ENCODE assay signal across 25 cellular contexts in genomic region chr2:214782671-214783070, GRCh38. TPM values are rescaled to one million over a fixed set of nuclear protein-coding genes. Genes with fewer than 3 reads are reported as not detected.
A peak's percentile ranks its signal among the peaks of the same experiment; 100 is the strongest.
DNase-seq lines count a peak whose midpoint lies in the region; ATAC-seq, FAIRE-seq and TF ChIP-seq lines count a peak whose summit lies in the region.
"Had no signal": no experiment of that assay in that cellular context is flagged by ENCODE, and none has a peak within 500 bp of the region (broad histone marks: within the 10 kb centered on the region; RNA-seq: fewer than 3 reads in every experiment).

No MANE protein-coding gene starts in this region.

- POLR2A ChIA-PET in endothelial cell of umbilical vein (lab: Charles Lee), result no interaction called here

- no peaks in the 10 kb centered on the region for H3K27me3 ChIP-seq in endothelial cell of umbilical vein (ENCODE audit: control insufficient read depth in 2 of 2, insufficient read depth in 2 of 2, low read length in 2 of 2)
- H3K27me3 ChIP-seq: BE2C; BLaER1 treated with 17β-estradiol and CSF1 and Interleukin-3, amounts not matched to agents 10 nM and 100 nM had no signal

- no peak overlapping the region for H3K4me2 ChIP-seq in endothelial cell of umbilical vein (ENCODE audit: insufficient read depth, low read length)
- H3K4me2 ChIP-seq: A549; BLaER1 treated with 17β-estradiol and CSF1 and Interleukin-3, amounts not matched to agents 10 nM and 100 nM had no signal

- peaks cover 8% of the 10 kb centered on the region for H3K79me2 ChIP-seq in endothelial cell of umbilical vein (ENCODE audit: control insufficient read depth, insufficient read depth, low read length)

- TF ChIP-seq POLR2A in endothelial cell of umbilical vein (IDR thresholded peaks at IDR 0.05; ENCODE audit: low read depth, low read length), result no peak

- no peak overlapping the region for H3K4me3 ChIP-seq in endothelial cell of umbilical vein (replicated peaks in 1 of 3; ENCODE audit: insufficient read depth in 1 of 3, low read depth in 1 of 3, low read length in 3 of 3)
- H3K4me3 ChIP-seq: A549; BLaER1 treated with 17β-estradiol and CSF1 and Interleukin-3, amounts not matched to agents 10 nM and 100 nM; HAP-1 had no signal

- no TSS peak for BruUV-seq in endothelial cell of umbilical vein (replicated peaks; lab: Mats Ljungman, UMichigan)

- no peaks in the 10 kb centered on the region for H3K27me3 Mint-ChIP-seq in activated T-cell treated with anti-CD3 and anti-CD28 coated beads, Interleukin-2, amount 50 U/mL, for 72 hours (ENCODE audit: low read depth)
- H3K27me3 Mint-ChIP-seq: CD4-positive, alpha-beta T cell; CD8-positive, alpha-beta memory T cell had no signal

- peaks cover 15 to 44% of the 10 kb centered on the region in 2 donors for H3K36me3 Mint-ChIP-seq in activated T-cell treated with anti-CD3 and anti-CD28 coated beads, Interleukin-2, amount 50 U/mL, for 72 hours (ENCODE audit: insufficient read depth in 2 of 2)

- H3K27ac Mint-ChIP-seq in activated T-cell treated with anti-CD3 and anti-CD28 coated beads, Interleukin-2, amount 50 U/mL, for 72 hours, result no peak overlapping the region
- H3K27ac Mint-ChIP-seq: CD4-positive, alpha-beta T cell; HFFc6 had no signal

- H3K4me1 ChIP-seq in endothelial cell of umbilical vein (ENCODE audit: control insufficient read depth, extremely low read depth, insufficient read depth, low read length), result peaks cover 2% of the 10 kb centered on the region
- H3K4me1 ChIP-seq: A549; BE2C; BLaER1 treated with 17β-estradiol and CSF1 and Interleukin-3, amounts not matched to agents 10 nM and 100 nM; HAP-1 had no signal

- no peak for ATAC-seq in GM19351 (IDR thresholded peaks at IDR 0.05; ENCODE audit: unreplicated experiment)
- no peak for ATAC-seq in activated T-cell treated with anti-CD3 and anti-CD28 coated beads, Interleukin-2, amount 50 U/mL, for 72 hours (replicated peaks in 1 of 2)
- ATAC-seq: A549 had no signal

- no peaks in the 10 kb centered on the region for H3K9me1 ChIP-seq in endothelial cell of umbilical vein (replicated peaks; ENCODE audit: control insufficient read depth, extremely low read depth, insufficient read depth, low read length)

- H2AFZ ChIP-seq in endothelial cell of umbilical vein (ENCODE audit: low read depth, low read length), result no peak overlapping the region

- H3K27ac ChIP-seq in endothelial cell of umbilical vein (ENCODE audit: insufficient read depth, low read depth, low read length), result no peak overlapping the region
- H3K27ac ChIP-seq: A549; BLaER1 treated with 17β-estradiol and CSF1 and Interleukin-3, amounts not matched to agents 10 nM and 100 nM had no signal

- no peak overlapping the region for H3K9ac ChIP-seq in endothelial cell of umbilical vein (replicated peaks; ENCODE audit: extremely low read depth, insufficient read depth, low read length)
- H3K9ac ChIP-seq: BLaER1 treated with 17β-estradiol and CSF1 and Interleukin-3, amounts not matched to agents 10 nM and 100 nM had no signal

- DNase-seq in GM19239 (ENCODE audit: insufficient read length, low spot score) (no peak), endothelial cell of umbilical vein (ENCODE audit: low read depth, low spot score) (peak; percentile 59), lung microvascular endothelial cell (ENCODE audit: low read depth in 2 of 2) (peak; percentile 26 to 73), NCI-H345 treated with DMSO at 0.1 percent for 48 hours (lab: John Stamatoyannopoulos, UW; ENCODE audit: unreplicated experiment) (no peak), NCI-H2029 (lab: John Stamatoyannopoulos, UW) (no peak)
- no peak for DNase-seq in activated T-cell treated with anti-CD3 and anti-CD28 coated beads, Interleukin-2, amount 50 U/mL, for 72 hours
- DNase-seq: 8988T; ACHN; AML-193; BE2C; CD4-positive, alpha-beta T cell; CD8-positive, alpha-beta memory T cell; DMS53; DMS79 treated with DMSO at 0.1 percent for 48 hours; GF-D8; GOT3; HFFc6 had no signal

- TF ChIP-seq CTCF in endothelial cell of umbilical vein (IDR thresholded peaks at IDR 0.05; ENCODE audit: extremely low read depth in 1 of 2, insufficient read depth in 1 of 2, low read depth in 1 of 2, low read length in 2 of 2), result no peak

- CTCF ChIA-PET in endothelial cell of umbilical vein (lab: Charles Lee), result no interaction called here

- intact Hi-C loops in endothelial cell of umbilical vein (cut with micrococcal nuclease), result no loop called here

- no peak overlapping the region for H3K4me3 Mint-ChIP-seq in activated T-cell treated with anti-CD3 and anti-CD28 coated beads, Interleukin-2, amount 50 U/mL, for 72 hours
- H3K4me3 Mint-ChIP-seq: CD14-positive monocyte; CD4-positive, alpha-beta T cell; CD8-positive, alpha-beta memory T cell; HFFc6 had no signal

- dilution Hi-C loops in endothelial cell of umbilical vein (cut with MboI; ENCODE audit: extremely low pct_ligation_motif_present, low sequenced_read_pairs), result no loop called here

- no peaks in the 10 kb centered on the region for H4K20me1 ChIP-seq in endothelial cell of umbilical vein (replicated peaks; ENCODE audit: control insufficient read depth, extremely low read depth, insufficient read depth, low read length)
- H4K20me1 ChIP-seq: BLaER1 treated with 17β-estradiol and CSF1 and Interleukin-3, amounts not matched to agents 10 nM and 100 nM had no signal

- H3K36me3 ChIP-seq in endothelial cell of umbilical vein (ENCODE audit: control insufficient read depth in 2 of 2, extremely low read depth in 1 of 2, insufficient read depth in 2 of 2, low read length in 2 of 2), result no peaks in the 10 kb centered on the region

- H3K9me3 Mint-ChIP-seq in activated T-cell treated with anti-CD3 and anti-CD28 coated beads, Interleukin-2, amount 50 U/mL, for 72 hours, result peaks cover 2 to 10% of the 10 kb centered on the region in 2 donors

- peak; percentile 47 for FAIRE-seq in GM19239 (lab: Jason Lieb, UNC)
- FAIRE-seq in endothelial cell of umbilical vein (lab: Jason Lieb, UNC), result no peak
- FAIRE-seq: A549, GM12891, GM18507, H54 had no signal

- H3K9me3 ChIP-seq in endothelial cell of umbilical vein (replicated peaks; ENCODE audit: control insufficient read depth, insufficient read depth, low read length), result no peaks in the 10 kb centered on the region
- H3K9me3 ChIP-seq: HAP-1 had no signal

- H3K4me1 Mint-ChIP-seq in activated T-cell treated with anti-CD3 and anti-CD28 coated beads, Interleukin-2, amount 50 U/mL, for 72 hours (ENCODE audit: low read depth), result no peaks in the 10 kb centered on the region

TF ChIP-seq in endothelial cell of umbilical vein, 7 proteins besides CTCF, POLR2A, EP300 and RAD21:
- TF ChIP-seq MYC (IDR thresholded peaks at IDR 0.05; ENCODE audit: low read depth, low read length), result no peak
- TF ChIP-seq, protein P1, sequence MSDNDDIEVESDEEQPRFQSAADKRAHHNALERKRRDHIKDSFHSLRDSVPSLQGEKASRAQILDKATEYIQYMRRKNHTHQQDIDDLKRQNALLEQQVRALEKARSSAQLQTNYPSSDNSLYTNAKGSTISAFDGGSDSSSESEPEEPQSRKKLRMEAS (IDR thresholded peaks at IDR 0.05; ENCODE audit: insufficient read depth, insufficient read length), result no peak
- no peak for TF ChIP-seq POLR2AphosphoS5 (IDR thresholded peaks at IDR 0.05; ENCODE audit: insufficient read depth, low read depth, low read length)
- TF ChIP-seq EZH2 (IDR thresholded peaks at IDR 0.05; ENCODE audit: borderline replicate concordance, low read depth, low read length, severe bottlenecking), result no peak
- no peak for TF ChIP-seq FOS (IDR thresholded peaks at IDR 0.05; ENCODE audit: borderline replicate concordance, insufficient read depth, low read length)
- no peak for TF ChIP-seq JUN (IDR thresholded peaks at IDR 0.05; ENCODE audit: borderline replicate concordance, insufficient read depth, insufficient read length, low read depth)
- TF ChIP-seq GATA2 (IDR thresholded peaks at IDR 0.05; ENCODE audit: insufficient read depth, insufficient read length, low read depth, low read length), result no peak

RNA-seq across cellular contexts. Expression of gene BARD1, which starts 26.8 kb away (rescaled TPM):
- total RNA-seq in endothelial cell of umbilical vein (14.7 and 17.6 TPM in 2 replicates), lung microvascular endothelial cell (8.3 and 8.7 TPM in 2 replicates)
- 5.6 and 9.1 TPM in 2 replicates for polyA plus RNA-seq in endothelial cell of umbilical vein
- 2.8 and 3.5 TPM in 2 replicates for polyA plus RNA-seq in endothelial cell of umbilical vein (2011; cell fraction: cytosol; rRNA removed)
- polyA plus RNA-seq in endothelial cell of umbilical vein (2011; cell fraction: nucleus; rRNA removed), result 12.8 and 13.0 TPM in 2 replicates
- polyA plus RNA-seq in endothelial cell of umbilical vein (2012), result 3.2 and 4.5 TPM in 2 replicates
- 30.8 and 36.9 TPM in 2 replicates for polyA minus RNA-seq in endothelial cell of umbilical vein
- 31.6 TPM for polyA minus RNA-seq in endothelial cell of umbilical vein (2011; cell fraction: cytosol; rRNA and poly(A)+ RNA removed)
- 29.3 and 42.1 TPM in 2 replicates for polyA minus RNA-seq in endothelial cell of umbilical vein (2011; cell fraction: nucleus; rRNA and poly(A)+ RNA removed)
- 10 to 100 TPM; 31.1 to 32.6 TPM for total RNA-seq in activated T-cell treated with anti-CD3 and anti-CD28 coated beads, Interleukin-2, amount 50 U/mL, for 72 hours

Comparison
In these comparisons a context has a peak if more than half of its experiments do, and no peak if none do; other contexts are left out.
1. DNase-seq: peak in endothelial cell of umbilical vein (single experiment) and lung microvascular endothelial cell (2 of 2); none in GM19239 (single experiment), NCI-H345 treated with DMSO at 0.1 percent for 48 hours (single experiment), activated T-cell treated with anti-CD3 and anti-CD28 coated beads, Interleukin-2, amount 50 U/mL, for 72 hours (0 of 2) and NCI-H2029 (single experiment).